ENCODE assay signal across 8 cellular contexts in the genomic region with DNA sequence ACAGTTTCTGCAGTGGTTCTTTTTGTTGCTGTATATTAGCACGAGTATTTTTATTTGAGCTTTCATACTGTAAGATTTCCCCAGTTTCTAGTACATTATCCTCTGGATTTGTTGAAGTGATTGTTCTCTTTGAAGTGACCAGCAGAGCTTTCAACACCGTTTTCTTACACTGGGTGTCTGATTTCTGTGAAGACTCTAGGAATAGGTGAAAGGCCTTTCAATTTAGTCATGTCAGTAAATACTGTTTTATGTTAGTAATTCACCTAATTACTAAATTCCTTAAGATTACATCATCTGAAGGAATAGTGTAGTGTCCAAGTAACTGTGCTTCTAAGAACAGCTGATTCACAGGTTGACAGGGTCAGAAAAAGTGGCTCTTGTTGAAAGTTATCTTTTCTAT. TPM values are rescaled to one million over a fixed set of nuclear protein-coding genes. Genes with fewer than 3 reads are reported as not detected.
DNase-seq lines count a peak whose midpoint lies in the region; ATAC-seq and TF ChIP-seq lines count a peak whose summit lies in the region.

No MANE protein-coding gene starts in this region.

- intact Hi-C loops in left ventricle myocardium superior (cut with micrococcal nuclease), result no loop called here

- 10 to 11% methylated on average over 2 of the region's 2 CpGs for WGBS in tibial nerve, 2 donors

- no peaks in the 10 kb centered on the region for H3K9me3 ChIP-seq in right atrium auricular region
- H3K9me3 ChIP-seq in tibial nerve, result no peaks in the 10 kb centered on the region

- H3K27ac ChIP-seq in right atrium auricular region (peak overlapping the region; percentile 96 to 98), angular gyrus (ENCODE audit: low read depth, low read length) (peak overlapping the region; percentile 8), tibial nerve (peak overlapping the region; percentile 92 to 99 (median 97))

- H3K27me3 ChIP-seq in right atrium auricular region (no peaks in the 10 kb centered on the region), tibial nerve (no peaks in the 10 kb centered on the region)

- peak in 1 of 2 donors; percentile 23 for TF ChIP-seq EP300 in tibial nerve (IDR thresholded peaks at IDR 0.05)

- H3K36me3 ChIP-seq in right atrium auricular region (no peaks in the 10 kb centered on the region), tibial nerve (no peaks in the 10 kb centered on the region)

- TF ChIP-seq CTCF in right atrium auricular region (IDR thresholded peaks at IDR 0.05), result no peak
- no peak for TF ChIP-seq CTCF in tibial nerve (IDR thresholded peaks at IDR 0.05)

- DNase-seq in right atrium auricular region (ENCODE audit: low spot score), result no peak
- no peak for DNase-seq in left ventricle myocardium superior
- peak; percentile 84 for DNase-seq in kidney tubule cell (ENCODE audit: low spot score)
- no peak for DNase-seq in tibial nerve (ENCODE audit: low spot score in 2 of 2)
- DNase-seq in NCI-H1048 (lab: John Stamatoyannopoulos, UW), result no peak

- H3K4me3 ChIP-seq in right atrium auricular region, result peak overlapping the region; percentile 96 to 97
- H3K4me3 ChIP-seq in tibial nerve, result peak overlapping the region in 3 of 4 donors; percentile 67 to 96 (median 92)

- ATAC-seq in left ventricle myocardium superior, result no peak
- no peak for ATAC-seq in HG03469 (IDR thresholded peaks at IDR 0.05; ENCODE audit: unreplicated experiment)
- no peak for ATAC-seq in HG02588 (IDR thresholded peaks at IDR 0.05; ENCODE audit: unreplicated experiment)

- H3K4me1 ChIP-seq in right atrium auricular region (peaks cover 0 to 40% of the 10 kb centered on the region in 2 donors), tibial nerve (peaks cover 0 to 55% (median 26%) of the 10 kb centered on the region in 4 donors)

- TF ChIP-seq POLR2A in tibial nerve (IDR thresholded peaks at IDR 0.05), result no peak

RNA-seq across cellular contexts. Expression of a gene that starts 2.3 kb away (rescaled TPM):
- total RNA-seq in right atrium auricular region (10 to 100 TPM; 21.4 to 38.6 TPM), left ventricle myocardium superior (56.7 TPM), tibial nerve (10 to 100 TPM; 35.1 to 72.6 (median 61.5) TPM)

Comparison
In these comparisons a context has a peak if more than half of its experiments do, and no peak if none do; other contexts are left out.
1. H3K27ac ChIP-seq: peak in every context shown above with its lines; median percentile 97 in right atrium auricular region; 97 in tibial nerve; 8 in angular gyrus.